Comparison of ENCODE assay signal across 17 cellular contexts in genomic region chr20:58558483-58559367, GRCh38. TPM values are rescaled to one million over a fixed set of nuclear protein-coding genes. Genes with fewer than 3 reads are reported as not detected.
DNase-seq lines count a peak whose midpoint lies in the region; ATAC-seq, FAIRE-seq and TF ChIP-seq lines count a peak whose summit lies in the region.
"Had no signal": no experiment of that assay in that cellular context is flagged by ENCODE, and none has a peak within 500 bp of the region (broad histone marks: within the 10 kb centered on the region; RNA-seq: fewer than 3 reads in every experiment).

No MANE protein-coding gene starts in this region.

- peak; percentile 87 for ATAC-seq in GM23338
- no peak for ATAC-seq in RWPE2 (ENCODE audit: low read depth)
- no peak for ATAC-seq in HG02938 (IDR thresholded peaks at IDR 0.05; ENCODE audit: unreplicated experiment)
- ATAC-seq: Panc1 had no signal

- no peaks in the 10 kb centered on the region for H4K20me1 ChIP-seq in GM23338 (replicated peaks; ENCODE audit: insufficient read depth)
- H4K20me1 ChIP-seq in neural progenitor cell (ENCODE audit: low read depth) = no peaks in the 10 kb centered on the region

- H3K27me3 Mint-ChIP-seq in GM23338 (ENCODE audit: insufficient read depth, low read depth, poor library complexity) (peaks cover 5% of the 10 kb centered on the region), neural progenitor cell (ENCODE audit: insufficient read depth, low read depth) (no peaks in the 10 kb centered on the region)

- H3K4me2 ChIP-seq in GM23338 (no peak overlapping the region), neural progenitor cell (no peak overlapping the region)

- H3K27me3 ChIP-seq in GM23338 (ENCODE audit: insufficient read depth) (no peaks in the 10 kb centered on the region), RWPE2 (ENCODE audit: insufficient read depth, poor library complexity, severe bottlenecking) (no peaks in the 10 kb centered on the region), neural progenitor cell (no peaks in the 10 kb centered on the region), uterus (no peaks in the 10 kb centered on the region)

- H3K9me3 ChIP-seq in RWPE2 (ENCODE audit: severe bottlenecking) (no peaks in the 10 kb centered on the region), kidney (ENCODE audit: control insufficient read depth in 1 of 2, low read length in 2 of 2) (no peaks in the 10 kb centered on the region), neural progenitor cell (ENCODE audit: low read depth) (no peaks in the 10 kb centered on the region), uterus (no peaks in the 10 kb centered on the region)

- H3F3A ChIP-seq in GM23338 (replicated peaks; ENCODE audit: low read depth) (no peaks in the 10 kb centered on the region), neural progenitor cell (ENCODE audit: low read depth) (no peaks in the 10 kb centered on the region)

- peak; percentile 32 to 40; a peak in 3 of 4 replicates for TF ChIP-seq CTCF in GM23338 (conservative IDR thresholded peaks at IDR 0.05; ENCODE audit: low read depth in 2 of 2)
- no peak for TF ChIP-seq CTCF in RWPE2 (IDR thresholded peaks at IDR 0.05; ENCODE audit: poor library complexity, severe bottlenecking)
- TF ChIP-seq CTCF in kidney (IDR thresholded peaks at IDR 0.05; ENCODE audit: borderline replicate concordance, extremely low read depth, insufficient read depth) = peak; percentile 15
- TF ChIP-seq CTCF in neural progenitor cell (IDR thresholded peaks at IDR 0.05) = peak; percentile 7
- no peak for TF ChIP-seq CTCF in uterus (IDR thresholded peaks at IDR 0.05)

- H3K36me3 ChIP-seq in GM23338 (ENCODE audit: insufficient read depth) = no peaks in the 10 kb centered on the region
- H3K36me3 ChIP-seq in RWPE2 (ENCODE audit: low read depth) = no peaks in the 10 kb centered on the region
- H3K36me3 ChIP-seq in kidney (ENCODE audit: control insufficient read depth in 1 of 2, insufficient read depth in 2 of 2, low read length in 2 of 2) = no peaks in the 10 kb centered on the region
- no peaks in the 10 kb centered on the region for H3K36me3 ChIP-seq in neural progenitor cell
- H3K36me3 ChIP-seq in uterus = no peaks in the 10 kb centered on the region

- H3K9ac ChIP-seq in kidney (ENCODE audit: low read length in 2 of 2) (peak overlapping the region in 1 of 2 donors; percentile 40), neural progenitor cell (no peak overlapping the region)

- H2AFZ ChIP-seq in GM23338 = no peak overlapping the region
- no peak overlapping the region for H2AFZ ChIP-seq in neural progenitor cell (replicated peaks)

- H3K4me1 ChIP-seq in GM23338 (ENCODE audit: insufficient read depth) (no peaks in the 10 kb centered on the region), RWPE2 (ENCODE audit: insufficient read depth, poor library complexity, severe bottlenecking) (peaks cover 8% of the 10 kb centered on the region), kidney (ENCODE audit: control insufficient read depth in 1 of 2, insufficient read depth in 1 of 2, low read depth in 1 of 2, low read length in 2 of 2) (peaks cover 3 to 13% of the 10 kb centered on the region in 2 donors), neural progenitor cell (peaks cover 3% of the 10 kb centered on the region), uterus (no peaks in the 10 kb centered on the region)

- peak; percentile 49 for DNase-seq in GM23338 (ENCODE audit: low spot score)
- DNase-seq in RWPE2 (ENCODE audit: low spot score) = peak; percentile 73
- DNase-seq in kidney = no peak
- DNase-seq in neural progenitor cell (ENCODE audit: low spot score) = no peak
- DNase-seq in uterus = no peak
- DNase-seq in 8988T = no peak
- DNase-seq: ACHN; CD4-positive, alpha-beta memory T cell; DND-41; GDM1; NCI-H2107; NCI-H446; NCI-H748 treated with DMSO at 0.1 percent for 48 hours; SHP77 had no signal

- no peak for FAIRE-seq in kidney (lab: Jason Lieb, UNC)
- FAIRE-seq: D721Med had no signal

- H3K36me3 Mint-ChIP-seq in GM23338 (ENCODE audit: low read depth) = no peaks in the 10 kb centered on the region; the same call in 2 of the 3 replicates
- no peaks in the 10 kb centered on the region for H3K36me3 Mint-ChIP-seq in neural progenitor cell
- H3K36me3 Mint-ChIP-seq: CD4-positive, alpha-beta memory T cell had no signal

- no peaks in the 10 kb centered on the region for H3K4me1 Mint-ChIP-seq in GM23338
- peaks cover under 1% of the 10 kb centered on the region for H3K4me1 Mint-ChIP-seq in neural progenitor cell
- H3K4me1 Mint-ChIP-seq: CD4-positive, alpha-beta memory T cell had no signal

- intact Hi-C loops in kidney (cut with DNase I) (no loop called here), uterus (cut with DNase I; ENCODE audit: low total_unique reads) (no loop called here)

- TF ChIP-seq POLR2A in uterus (IDR thresholded peaks at IDR 0.05) = no peak

- H3K9me3 Mint-ChIP-seq in GM23338 (peaks cover 4% of the 10 kb centered on the region; the same call in 2 of the 3 replicates), neural progenitor cell (peaks cover 3% of the 10 kb centered on the region)

- H3K4me3 ChIP-seq in GM23338 (no peak overlapping the region), RWPE2 (ENCODE audit: severe bottlenecking) (no peak overlapping the region), kidney (ENCODE audit: low read length in 2 of 2) (no peak overlapping the region), neural progenitor cell (no peak overlapping the region), uterus (no peak overlapping the region)

- H3K79me2 ChIP-seq in GM23338 (replicated peaks; ENCODE audit: insufficient read depth) = no peaks in the 10 kb centered on the region
- no peaks in the 10 kb centered on the region for H3K79me2 ChIP-seq in neural progenitor cell (ENCODE audit: low read depth)

- no peaks in the 10 kb centered on the region for H3K9me2 ChIP-seq in GM23338 (ENCODE audit: insufficient read depth)

- no peak overlapping the region for H3K27ac ChIP-seq in GM23338 (ENCODE audit: low read depth)
- no peak overlapping the region for H3K27ac ChIP-seq in RWPE2 (ENCODE audit: poor library complexity, severe bottlenecking)
- peak overlapping the region; percentile 80 to 87 for H3K27ac ChIP-seq in kidney (ENCODE audit: low read depth in 2 of 2, low read length in 2 of 2)
- no peak overlapping the region for H3K27ac ChIP-seq in neural progenitor cell
- H3K27ac ChIP-seq in uterus = no peak overlapping the region

- H3K4me3 Mint-ChIP-seq in GM23338 = no peak overlapping the region
- H3K4me3 Mint-ChIP-seq in neural progenitor cell = no peak overlapping the region
- H3K4me3 Mint-ChIP-seq: CD4-positive, alpha-beta memory T cell had no signal

- H3K27ac Mint-ChIP-seq in GM23338 (no peak overlapping the region), neural progenitor cell (no peak overlapping the region)
- H3K27ac Mint-ChIP-seq: CD4-positive, alpha-beta memory T cell had no signal

TF ChIP-seq in GM23338, 12 proteins besides CTCF, POLR2A, EP300 and RAD21:
- TF ChIP-seq NANOG (IDR thresholded peaks at IDR 0.05; ENCODE audit: borderline replicate concordance) = no peak
- TF ChIP-seq STAT1 (IDR thresholded peaks at IDR 0.05; ENCODE audit: unreplicated experiment) = no peak
- no peak for TF ChIP-seq EZH2phosphoT487 (IDR thresholded peaks at IDR 0.05; ENCODE audit: unreplicated experiment)
- TF ChIP-seq POLR2AphosphoS5 (IDR thresholded peaks at IDR 0.05; ENCODE audit: low read depth) = no peak
- no peak for TF ChIP-seq CREB1 (CRISPR knock-in tag; IDR thresholded peaks at IDR 0.05; ENCODE audit: low read depth)

RNA-seq across cellular contexts. Expression of gene APCDD1L, which starts 43.5 kb away (rescaled TPM):
- 4.6 and 10.9 TPM in 2 replicates for total RNA-seq in GM23338 (2014; rRNA removed; shearing (Covaris generic))
- polyA plus RNA-seq in GM23338 (2016; fragmentation: Nextera tagmentation; extraction: Ambion mirVana) (1.3 and 1.8 TPM in 2 replicates), kidney (ENCODE audit: insufficient read depth, low read depth, low replicate concordance) (4.5 TPM)
- total RNA-seq in kidney (1.2 TPM), neural progenitor cell (ENCODE audit: low replicate concordance) (not detected in 2 replicates), uterus (1 to 10 TPM in 2 of 4 donors, under 1 TPM in 1, not detected in 1; 0.59 to 2.1 (median 1.1) TPM)
- total RNA-seq: CD4-positive, alpha-beta memory T cell had no signal

Comparison
In these comparisons a context has a peak if more than half of its experiments do, and no peak if none do; other contexts are left out.
1. DNase-seq: peak in GM23338 (single experiment) and RWPE2 (single experiment); none in kidney (single experiment), neural progenitor cell (single experiment), uterus (0 of 2) and 8988T (single experiment).
2. H3K27ac ChIP-seq: peak in kidney (2 of 2); none in GM23338 (single experiment), RWPE2 (single experiment), neural progenitor cell (single experiment) and uterus (0 of 2).
3. CTCF ChIP-seq: peak in GM23338 (2 of 2), kidney (single experiment) and neural progenitor cell (single experiment); none in RWPE2 (single experiment) and uterus (0 of 4).